8 cellular contexts compared by ENCODE assay signal in the genomic region with DNA sequence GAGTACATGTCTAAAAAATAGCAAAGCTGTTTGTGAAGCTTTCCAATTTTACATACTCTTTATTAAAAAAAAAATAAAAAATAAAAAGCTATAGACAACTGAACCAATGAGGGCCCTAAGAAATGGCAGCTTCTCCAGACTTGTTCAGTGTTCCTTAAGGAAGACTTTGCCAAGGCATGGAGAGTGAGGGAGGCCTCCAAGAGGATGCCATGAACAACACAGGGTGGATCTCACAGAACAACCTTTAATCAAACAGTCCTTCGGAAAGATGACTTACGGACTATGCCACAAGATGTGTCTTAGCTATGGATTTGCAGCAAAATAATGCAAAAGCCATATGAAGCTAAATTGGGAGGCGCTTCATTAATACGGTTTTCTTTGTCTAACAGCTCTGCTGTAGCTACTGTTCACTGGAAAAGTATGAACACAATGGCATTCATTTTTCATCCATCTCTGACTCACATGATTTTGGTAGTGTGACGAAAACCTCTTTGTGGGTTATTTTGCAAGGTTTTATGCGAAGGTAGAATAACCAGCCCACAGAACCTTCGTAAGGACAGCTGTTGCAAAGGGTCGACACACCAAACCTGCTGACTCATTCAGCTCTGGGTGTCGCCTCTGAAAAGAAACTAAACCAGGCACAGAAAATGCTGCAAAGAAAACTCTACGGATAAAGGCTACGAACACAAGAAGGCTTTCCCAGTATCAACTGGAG. TPM values are rescaled to one million over a fixed set of nuclear protein-coding genes. Genes with fewer than 3 reads are reported as not detected.
DNase-seq lines count a peak whose midpoint lies in the region; ATAC-seq and TF ChIP-seq lines count a peak whose summit lies in the region.
"Had no signal": no experiment of that assay in that cellular context is flagged by ENCODE, and none has a peak within 500 bp of the region (broad histone marks: within the 10 kb centered on the region; RNA-seq: fewer than 3 reads in every experiment).

No MANE protein-coding gene starts in this region.

- H3K27me3 ChIP-seq in psoas muscle (ENCODE audit: insufficient read depth in 3 of 3, low read length in 2 of 3), result no peaks in the 10 kb centered on the region

- ATAC-seq in GM21360 (IDR thresholded peaks at IDR 0.05; ENCODE audit: unreplicated experiment) (peak; percentile 93), psoas muscle (peak; percentile 53 to 75 (median 62)), Right ventricle myocardium superior (ENCODE audit: poor library complexity) (no peak), GM21825 (IDR thresholded peaks at IDR 0.05; ENCODE audit: unreplicated experiment) (no peak)

- peaks cover 3 to 4% of the 10 kb centered on the region in 2 donors for H3K36me3 ChIP-seq in psoas muscle (ENCODE audit: insufficient read depth in 1 of 2, low read depth in 1 of 2)

- no peak for TF ChIP-seq CTCF in choroid plexus epithelial cell (conservative IDR thresholded peaks at IDR 0.05; ENCODE audit: low read depth, low read length)
- TF ChIP-seq CTCF in psoas muscle (IDR thresholded peaks at IDR 0.05), result no peak

- H3K4me3 ChIP-seq in choroid plexus epithelial cell (ENCODE audit: low read depth, low read length) (peak overlapping the region; percentile 20), psoas muscle (peak overlapping the region; percentile 40)

- 55 to 76% (median 60%) methylated on average over 11 of the region's 11 CpGs for WGBS in psoas muscle, 3 donors

- peaks cover 11% of the 10 kb centered on the region for H3K4me1 ChIP-seq in psoas muscle

- DNase-seq in HPDE6-E6E7 (ENCODE audit: extremely low spot score), result peak; percentile 68
- peak; percentile 99 for DNase-seq in choroid plexus epithelial cell (ENCODE audit: low read depth)
- DNase-seq in psoas muscle, result no peak
- no peak for DNase-seq in NCI-H146 treated with DMSO at 0.1 percent for 48 hours (lab: John Stamatoyannopoulos, UW; ENCODE audit: unreplicated experiment)
- DNase-seq in Right ventricle myocardium superior, result no peak
- DNase-seq: naive B cell had no signal

- H3K27ac ChIP-seq in psoas muscle, result peak overlapping the region; percentile 11

- intact Hi-C loops in psoas muscle (cut with DNase I) (no loop called here), Right ventricle myocardium superior (cut with DNase I) (no loop called here)

- no peaks in the 10 kb centered on the region for H3K9me3 ChIP-seq in psoas muscle

RNA-seq across cellular contexts. Expression of gene EFNB2, which starts 27.7 kb away (rescaled TPM):
- total RNA-seq in psoas muscle (10 to 100 TPM in 1 of 4 donors, 1 to 10 TPM in 3; 6.6 to 10.8 (median 9.4) TPM), Right ventricle myocardium superior (8.4 TPM)
- polyA plus RNA-seq in psoas muscle, result 1 to 10 TPM; 5.8 to 9.2 (median 6.7) TPM

Comparison
In these comparisons a context has a peak if more than half of its experiments do, and no peak if none do; other contexts are left out.
1. ATAC-seq: peak in GM21360 (single experiment) and psoas muscle (4 of 4); none in Right ventricle myocardium superior (single experiment) and GM21825 (single experiment).
2. DNase-seq: peak in HPDE6-E6E7 (single experiment) and choroid plexus epithelial cell (single experiment); none in psoas muscle (0 of 2), NCI-H146 treated with DMSO at 0.1 percent for 48 hours (single experiment) and Right ventricle myocardium superior (single experiment).